1 cellular context compared by ENCODE assay signal in genomic region chr20:37944456-37944981, GRCh38.
TF ChIP-seq lines count a peak whose summit lies in the region.

No MANE protein-coding gene starts in this region.

TF ChIP-seq in H1, 55 proteins besides CTCF, POLR2A, EP300 and RAD21:
- TF ChIP-seq RBBP5 (IDR thresholded peaks at IDR 0.05; ENCODE audit: borderline replicate concordance, low read depth, low read length) (no peak), BCL11A (IDR thresholded peaks at IDR 0.05; ENCODE audit: low read depth in 2 of 2, low read length in 2 of 2) (no peak), SAP30 (IDR thresholded peaks at IDR 0.05; ENCODE audit: insufficient read depth, insufficient replicate concordance, low read length) (no peak)
